Comparison of ENCODE assay signal across 10 cellular contexts in genomic region chr7:151078233-151079040, GRCh38.
DNase-seq lines count a peak whose midpoint lies in the region; ATAC-seq and TF ChIP-seq lines count a peak whose summit lies in the region.
"Had no signal": no experiment of that assay in that cellular context is flagged by ENCODE, and none has a peak within 500 bp of the region (broad histone marks: within the 10 kb centered on the region; RNA-seq: fewer than 3 reads in every experiment).

No MANE protein-coding gene starts in this region.

- TF ChIP-seq CTCF in RWPE1 (conservative IDR thresholded peaks at IDR 0.05; ENCODE audit: low read depth), result no peak

- H3K36me3 Mint-ChIP-seq in stimulated activated memory B cell treated with anti-CD40 and anti-IgM and Interleukin-4, amounts not matched to agents 10 μg/mL and 1 μg/mL and 100 μg/mL, for 72 hours, result peaks cover 23% of the 10 kb centered on the region

- CTCF ChIA-PET in RWPE1 (lab: Yijun Ruan, JAX), result no interaction called here

- POLR2A ChIA-PET in RWPE1 (lab: Yijun Ruan, JAX; ENCODE audit: low non-redundant PET), result no interaction called here

- peak overlapping the region; percentile 99 for H3K27ac ChIP-seq in RWPE1

- no peak for ATAC-seq in stimulated activated memory B cell treated with anti-CD40 and anti-IgM and Interleukin-4, amounts not matched to agents 10 μg/mL and 1 μg/mL and 100 μg/mL, for 72 hours
- no peak for ATAC-seq in GM19351 (IDR thresholded peaks at IDR 0.05; ENCODE audit: unreplicated experiment)

- H3K9me3 Mint-ChIP-seq in stimulated activated memory B cell treated with anti-CD40 and anti-IgM and Interleukin-4, amounts not matched to agents 10 μg/mL and 1 μg/mL and 100 μg/mL, for 72 hours, result no peaks in the 10 kb centered on the region

- DNase-seq in activated CD8-positive, alpha-beta memory T cell treated with anti-CD3 and anti-CD28 coated beads for 24 hours, result peak; percentile 61
- DNase-seq in activated CD8-positive, alpha-beta memory T cell treated with anti-CD3 and anti-CD28 coated beads, Interleukin-2, amount 50 U/mL, for 4 hours, result no peak
- DNase-seq in RWPE1 (ENCODE audit: low spot score), result no peak
- peak; percentile 94 for DNase-seq in foreskin melanocyte
- no peak for DNase-seq in NCI-H2081 treated with DMSO at 0.1 percent for 48 hours (lab: John Stamatoyannopoulos, UW)
- no peak for DNase-seq in GM19240 (ENCODE audit: insufficient read length, low spot score)
- DNase-seq: activated CD4-positive, CD25-positive, alpha-beta regulatory T cell; stimulated activated CD8-positive, alpha-beta memory T cell treated with anti-CD3 and anti-CD28 coated beads, Interleukin-4, amount 100 ng/mL, for 48 hours had no signal

- H3K4me3 Mint-ChIP-seq in stimulated activated memory B cell treated with anti-CD40 and anti-IgM and Interleukin-4, amounts not matched to agents 10 μg/mL and 1 μg/mL and 100 μg/mL, for 72 hours, result peak overlapping the region; percentile 85

- H3K4me1 Mint-ChIP-seq in stimulated activated memory B cell treated with anti-CD40 and anti-IgM and Interleukin-4, amounts not matched to agents 10 μg/mL and 1 μg/mL and 100 μg/mL, for 72 hours, result peaks cover 46% of the 10 kb centered on the region

- H3K27me3 Mint-ChIP-seq in stimulated activated memory B cell treated with anti-CD40 and anti-IgM and Interleukin-4, amounts not matched to agents 10 μg/mL and 1 μg/mL and 100 μg/mL, for 72 hours, result no peaks in the 10 kb centered on the region

- H3K27ac Mint-ChIP-seq in stimulated activated memory B cell treated with anti-CD40 and anti-IgM and Interleukin-4, amounts not matched to agents 10 μg/mL and 1 μg/mL and 100 μg/mL, for 72 hours, result no peak overlapping the region

Comparison
In these comparisons a context has a peak if more than half of its experiments do, and no peak if none do; other contexts are left out.
1. DNase-seq: peak in activated CD8-positive, alpha-beta memory T cell treated with anti-CD3 and anti-CD28 coated beads for 24 hours (single experiment) and foreskin melanocyte (single experiment); none in activated CD8-positive, alpha-beta memory T cell treated with anti-CD3 and anti-CD28 coated beads, Interleukin-2, amount 50 U/mL, for 4 hours (single experiment), RWPE1 (single experiment), NCI-H2081 treated with DMSO at 0.1 percent for 48 hours (single experiment) and GM19240 (single experiment).